Comparison of ENCODE assay signal across 17 cellular contexts in the genomic region with DNA sequence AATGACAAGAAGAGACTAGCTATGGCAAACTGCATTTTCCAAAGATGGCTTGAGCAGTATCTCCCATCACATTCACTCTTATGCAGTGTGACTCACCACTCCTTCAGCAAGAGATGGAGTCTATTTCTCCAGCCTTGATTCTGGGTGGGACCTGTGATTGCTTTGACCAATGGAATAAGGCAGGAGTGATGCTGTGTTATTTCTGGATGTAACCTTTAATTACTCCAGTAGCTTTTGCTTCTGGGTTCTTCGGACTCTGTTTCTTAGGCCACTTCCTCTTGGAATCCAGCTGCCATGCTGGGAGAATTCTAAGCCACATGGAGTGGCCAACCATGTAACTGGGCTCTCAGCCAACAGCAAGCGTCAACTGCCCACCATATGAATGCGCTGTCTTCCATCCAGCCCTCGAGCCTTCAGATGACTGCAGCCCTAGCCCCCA. TPM values are rescaled to one million over a fixed set of nuclear protein-coding genes. Genes with fewer than 3 reads are reported as not detected.
DNase-seq lines count a peak whose midpoint lies in the region; ATAC-seq, FAIRE-seq and TF ChIP-seq lines count a peak whose summit lies in the region.
"Had no signal": no experiment of that assay in that cellular context is flagged by ENCODE, and none has a peak within 500 bp of the region (broad histone marks: within the 10 kb centered on the region; RNA-seq: fewer than 3 reads in every experiment).

No MANE protein-coding gene starts in this region.

- H3K27me3 ChIP-seq in brain microvascular endothelial cell (replicated peaks): no peaks in the 10 kb centered on the region
- peaks cover 0 to 5% of the 10 kb centered on the region in 2 experiments for H3K27me3 ChIP-seq in mesenchymal stem cell (ENCODE audit: control insufficient read depth in 1 of 2, insufficient read depth in 1 of 2, low read length in 2 of 2)
- no peaks in the 10 kb centered on the region for H3K27me3 ChIP-seq in PC-9 (ENCODE audit: insufficient read depth, low read depth)
- H3K27me3 ChIP-seq: SJCRH30 had no signal

- no peak overlapping the region for H3K4me2 ChIP-seq in mesenchymal stem cell (ENCODE audit: low read length, poor library complexity, severe bottlenecking)
- H3K4me2 ChIP-seq in PC-9: no peak overlapping the region

- no peaks in the 10 kb centered on the region for H3K36me3 Mint-ChIP-seq in activated naive CD4-positive, alpha-beta T cell treated with anti-CD3 and anti-CD28 coated beads, Interleukin-2, amount 10 ng/mL, durations not matched to agents 7 days and 5 days
- H3K36me3 Mint-ChIP-seq: CD8-positive, alpha-beta memory T cell had no signal

- peak overlapping the region; percentile 28 for H2AK5ac ChIP-seq in mesenchymal stem cell (ENCODE audit: low read length, severe bottlenecking)

- no peak overlapping the region for H3K4me3 ChIP-seq in brain microvascular endothelial cell (ENCODE audit: low read depth, low read length)
- H3K4me3 ChIP-seq in mesenchymal stem cell (ENCODE audit: insufficient read depth in 1 of 2, low read depth in 1 of 2, low read length in 2 of 2): no peak overlapping the region
- no peak overlapping the region for H3K4me3 ChIP-seq in PC-9
- H3K4me3 ChIP-seq: SJCRH30, thoracic aorta had no signal

- no peaks in the 10 kb centered on the region for H3K9me3 ChIP-seq in mesenchymal stem cell (ENCODE audit: control insufficient read depth, low read length)
- peaks cover 3% of the 10 kb centered on the region; the same call in 1 of the 2 replicates for H3K9me3 ChIP-seq in PC-9 (ENCODE audit: insufficient read depth, low read depth)
- H3K9me3 ChIP-seq: thoracic aorta had no signal

- H3K4me1 ChIP-seq in mesenchymal stem cell (ENCODE audit: control insufficient read depth, insufficient read depth, low read depth, low read length) (peaks cover 4% of the 10 kb centered on the region), PC-9 (replicated peaks; ENCODE audit: insufficient read depth) (peaks cover 73% of the 10 kb centered on the region)

- WGBS in mesenchymal stem cell: 90% methylated on average over 3 of the region's 4 CpGs

- ATAC-seq in GM18909 (IDR thresholded peaks at IDR 0.05; ENCODE audit: poor library complexity, unreplicated experiment): no peak

- H3K23ac ChIP-seq in mesenchymal stem cell (ENCODE audit: low read length in 2 of 2): no peak overlapping the region

- peak overlapping the region; percentile 70 for H4K91ac ChIP-seq in mesenchymal stem cell (ENCODE audit: low read length)

- peak overlapping the region; percentile 46 to 71 for H3K4ac ChIP-seq in mesenchymal stem cell (ENCODE audit: low read depth in 1 of 2, low read length in 2 of 2)

- FAIRE-seq in frontal cortex (lab: Jason Lieb, UNC): no peak

- peaks cover 49% of the 10 kb centered on the region for H3F3A ChIP-seq in PC-9 (ENCODE audit: insufficient read depth, low read depth)

- H2BK5ac ChIP-seq in mesenchymal stem cell (ENCODE audit: low read depth, low read length, poor library complexity, severe bottlenecking): no peak overlapping the region

- in situ Hi-C loops in brain microvascular endothelial cell (cut with HindIII; ENCODE audit: low pct_ligation_motif_present, low sequenced_read_pairs): no loop called here

- no peaks in the 10 kb centered on the region for H3K9me2 ChIP-seq in PC-9 (ENCODE audit: insufficient read depth)

- no peaks in the 10 kb centered on the region for H4K20me1 ChIP-seq in PC-9 (ENCODE audit: insufficient read depth)

- no peak overlapping the region for H3K27ac Mint-ChIP-seq in activated naive CD4-positive, alpha-beta T cell treated with anti-CD3 and anti-CD28 coated beads, Interleukin-2, amount 10 ng/mL, durations not matched to agents 7 days and 5 days
- H3K27ac Mint-ChIP-seq: memory B cell had no signal

- no peak overlapping the region for H3K4me3 Mint-ChIP-seq in activated naive CD4-positive, alpha-beta T cell treated with anti-CD3 and anti-CD28 coated beads, Interleukin-2, amount 10 ng/mL, durations not matched to agents 7 days and 5 days
- H3K4me3 Mint-ChIP-seq: CD8-positive, alpha-beta memory T cell; memory B cell had no signal

- DNase-seq in EL (peak; percentile 61), LHCN-M2 (ENCODE audit: low read depth) (peak; percentile 50), brain microvascular endothelial cell (peak; percentile 79), mesenchymal stem cell (peak; percentile 68), frontal cortex (ENCODE audit: low spot score in 2 of 2) (no peak), PC-9 (no peak)
- no peak for DNase-seq in activated naive CD4-positive, alpha-beta T cell treated with anti-CD3 and anti-CD28 coated beads, Interleukin-2, amount 10 ng/mL, durations not matched to agents 7 days and 5 days
- DNase-seq: activated T-cell treated with anti-CD3 and anti-CD28 coated beads, Interleukin-2, amount 50 U/mL, for 1 hour; amygdala; CD8-positive, alpha-beta memory T cell; NCI-H1436 treated with DMSO at 0.1 percent for 48 hours; NCI-H510A treated with DMSO at 0.1 percent for 48 hours had no signal

- peak overlapping the region; percentile 42 for H3K27ac ChIP-seq in brain microvascular endothelial cell
- no peak overlapping the region for H3K27ac ChIP-seq in mesenchymal stem cell (ENCODE audit: low read length, poor library complexity, severe bottlenecking)
- H3K27ac ChIP-seq in PC-9: no peak overlapping the region
- H3K27ac ChIP-seq: SJCRH30, thoracic aorta, VCaP had no signal

- H2BK15ac ChIP-seq in mesenchymal stem cell (ENCODE audit: low read depth, poor library complexity, severe bottlenecking): no peak overlapping the region

- H3K27me3 Mint-ChIP-seq in activated naive CD4-positive, alpha-beta T cell treated with anti-CD3 and anti-CD28 coated beads, Interleukin-2, amount 10 ng/mL, durations not matched to agents 7 days and 5 days: peaks cover 4% of the 10 kb centered on the region
- H3K27me3 Mint-ChIP-seq: CD8-positive, alpha-beta memory T cell; memory B cell had no signal

- peak overlapping the region; percentile 42 for H2BK120ac ChIP-seq in mesenchymal stem cell (ENCODE audit: low read depth, low read length)

- no peak overlapping the region for H3K9ac ChIP-seq in mesenchymal stem cell (ENCODE audit: low read length)

- H4K8ac ChIP-seq in mesenchymal stem cell (ENCODE audit: low read length): no peak overlapping the region

- no peak overlapping the region for H3K14ac ChIP-seq in mesenchymal stem cell (ENCODE audit: low read length in 2 of 2)

- CTCF ChIA-PET in activated naive CD4-positive, alpha-beta T cell treated with anti-CD3 and anti-CD28 coated beads, Interleukin-2, amount 10 ng/mL, durations not matched to agents 7 days and 5 days (lab: Charles Lee): interaction anchor here (0.9 to 3.1 kb wide), 11 partner anchors 15 to 549 kb away, joined by 3 to 42 read pairs (median 5); no protein-coding TSS in a partner anchor
- CTCF ChIA-PET in PC-9 (lab: Charles Lee): interaction anchor here (0.6 to 0.9 kb wide), 2 partner anchors 23 to 30 kb away, joined by 4 read pairs; no protein-coding TSS in a partner anchor

- no peak overlapping the region for H2AFZ ChIP-seq in mesenchymal stem cell (ENCODE audit: low read depth, low read length)
- no peak overlapping the region for H2AFZ ChIP-seq in PC-9

- POLR2A ChIA-PET in PC-9 (lab: Charles Lee; ENCODE audit: unreplicated experiment): interaction anchor here (0.9 kb wide), 1 partner anchor 30 kb away, joined by 8 read pairs; no protein-coding TSS in a partner anchor

- no peaks in the 10 kb centered on the region for H3K9me3 Mint-ChIP-seq in activated naive CD4-positive, alpha-beta T cell treated with anti-CD3 and anti-CD28 coated beads, Interleukin-2, amount 10 ng/mL, durations not matched to agents 7 days and 5 days
- H3K9me3 Mint-ChIP-seq: CD8-positive, alpha-beta memory T cell had no signal

- no TSS peak for BruUV-seq in PC-9 (replicated peaks; lab: Mats Ljungman, UMichigan)

- peaks cover 5% of the 10 kb centered on the region for H3K4me1 Mint-ChIP-seq in activated naive CD4-positive, alpha-beta T cell treated with anti-CD3 and anti-CD28 coated beads, Interleukin-2, amount 10 ng/mL, durations not matched to agents 7 days and 5 days
- H3K4me1 Mint-ChIP-seq: CD8-positive, alpha-beta memory T cell had no signal

- H3K79me2 ChIP-seq in PC-9 (ENCODE audit: low read depth): no peaks in the 10 kb centered on the region

- H2BK12ac ChIP-seq in mesenchymal stem cell (ENCODE audit: low read length in 2 of 2): peak overlapping the region; percentile 85 to 88

- no peaks in the 10 kb centered on the region for H3K79me1 ChIP-seq in mesenchymal stem cell (replicated peaks; ENCODE audit: low read length, poor library complexity, severe bottlenecking)

- intact Hi-C loops in PC-9 (cut with micrococcal nuclease; ENCODE audit: unreplicated experiment): no loop called here

- H3K18ac ChIP-seq in mesenchymal stem cell (ENCODE audit: low read depth in 1 of 2, low read length in 2 of 2): peak overlapping the region; percentile 37 to 80

- H3K36me3 ChIP-seq in brain microvascular endothelial cell (replicated peaks): no peaks in the 10 kb centered on the region
- no peaks in the 10 kb centered on the region for H3K36me3 ChIP-seq in mesenchymal stem cell (ENCODE audit: control insufficient read depth in 1 of 2, insufficient read depth in 2 of 2, low read depth in 1 of 2, low read length in 2 of 2)
- no peaks in the 10 kb centered on the region for H3K36me3 ChIP-seq in PC-9 (ENCODE audit: low read depth)
- H3K36me3 ChIP-seq: SJCRH30, thoracic aorta had no signal

- TF ChIP-seq CTCF in brain microvascular endothelial cell (IDR thresholded peaks at IDR 0.05; ENCODE audit: low read depth, low read length, missing control alignments): no peak
- no peak for TF ChIP-seq CTCF in PC-9 (conservative IDR thresholded peaks at IDR 0.05)

RNA-seq across cellular contexts. Expression of a gene that starts 50.7 kb away (rescaled TPM):
- total RNA-seq in LHCN-M2 (2014; rRNA removed): 6.3 and 7.4 TPM in 2 replicates
- polyA plus RNA-seq in LHCN-M2 (2012): 21.7 TPM
- 537 TPM for polyA plus RNA-seq in mesenchymal stem cell (2013, experiment 1 of 2)
- polyA plus RNA-seq in mesenchymal stem cell (2013, experiment 2 of 2): 530 TPM
- 3.3 TPM for total RNA-seq in frontal cortex
- 286 and 333 TPM in 2 replicates for total RNA-seq in PC-9 (2021)
- total RNA-seq: CD8-positive, alpha-beta memory T cell had no signal
- polyA plus RNA-seq: CD8-positive, alpha-beta memory T cell had no signal

Comparison
In these comparisons a context has a peak if more than half of its experiments do, and no peak if none do; other contexts are left out.
1. DNase-seq: peak in EL (single experiment), LHCN-M2 (single experiment), brain microvascular endothelial cell (single experiment) and mesenchymal stem cell (single experiment); none in activated naive CD4-positive, alpha-beta T cell treated with anti-CD3 and anti-CD28 coated beads, Interleukin-2, amount 10 ng/mL, durations not matched to agents 7 days and 5 days (single experiment), frontal cortex (0 of 2) and PC-9 (0 of 2).
2. RNA of a gene that starts 50.7 kb away (total RNA-seq): 286 to 333 TPM in PC-9; 6.3 to 7.4 TPM in LHCN-M2 and 3.3 TPM in frontal cortex (single experiment); every median in the first group is over 10 times any median in the second.